ENCODE assay signal across 18 cellular contexts in genomic region chr7:28083998-28084985, GRCh38.
A peak's percentile ranks its signal among the peaks of the same experiment; 100 is the strongest.
DNase-seq lines count a peak whose midpoint lies in the region; ATAC-seq and TF ChIP-seq lines count a peak whose summit lies in the region.
"Had no signal": no experiment of that assay in that cellular context is flagged by ENCODE, and none has a peak within 500 bp of the region (broad histone marks: within the 10 kb centered on the region; RNA-seq: fewer than 3 reads in every experiment).

No MANE protein-coding gene starts in this region.

- H3K4me3 ChIP-seq in gastroesophageal sphincter = no peak overlapping the region
- H3K4me3 ChIP-seq in psoas muscle = no peak overlapping the region
- H3K4me3 ChIP-seq in uterus = no peak overlapping the region

- peak; percentile 35 for DNase-seq in NCI-H82 (lab: John Stamatoyannopoulos, UW)
- DNase-seq in NCI-H82 treated with DMSO at 0.1 percent for 48 hours (lab: John Stamatoyannopoulos, UW; ENCODE audit: unreplicated experiment) = no peak
- DNase-seq in psoas muscle = no peak
- DNase-seq in uterus = no peak
- DNase-seq in foreskin keratinocyte = no peak
- DNase-seq in MV-4-11 (lab: John Stamatoyannopoulos, UW) = no peak
- no peak for DNase-seq in NCI-H2029 (lab: John Stamatoyannopoulos, UW)
- DNase-seq: 8988T; activated CD4-positive, alpha-beta T cell treated with anti-CD3 and anti-CD28 coated beads, Interleukin-2, amount 50 U/mL, for 48 hours; DMS79 treated with DMSO at 0.1 percent for 48 hours; H7; kidney; naive thymus-derived CD4-positive, alpha-beta T cell; NCI-H1092; retina; SK-N-SH; stimulated activated CD4-positive, alpha-beta T cell treated with anti-CD3 and anti-CD28 coated beads, Interleukin-4, amount 100 ng/mL, for 1 hour had no signal

- no peaks in the 10 kb centered on the region for H3K36me3 ChIP-seq in gastroesophageal sphincter
- H3K36me3 ChIP-seq in psoas muscle (ENCODE audit: insufficient read depth in 1 of 2, low read depth in 1 of 2) = no peaks in the 10 kb centered on the region
- no peaks in the 10 kb centered on the region for H3K36me3 ChIP-seq in uterus

- ATAC-seq in gastroesophageal sphincter (no peak), psoas muscle (peak; percentile 24 to 42 (median 30)), foreskin keratinocyte (no peak)

- H3K27ac ChIP-seq in gastroesophageal sphincter = peak overlapping the region; percentile 9 to 56 (median 30)
- peak overlapping the region; percentile 67 for H3K27ac ChIP-seq in psoas muscle
- peak overlapping the region; percentile 17 to 48 for H3K27ac ChIP-seq in uterus
- no peak overlapping the region for H3K27ac ChIP-seq in foreskin keratinocyte

- no peaks in the 10 kb centered on the region for H3K27me3 ChIP-seq in gastroesophageal sphincter
- H3K27me3 ChIP-seq in psoas muscle (ENCODE audit: insufficient read depth in 3 of 3, low read length in 2 of 3) = no peaks in the 10 kb centered on the region
- no peaks in the 10 kb centered on the region for H3K27me3 ChIP-seq in uterus
- no peaks in the 10 kb centered on the region for H3K27me3 ChIP-seq in foreskin keratinocyte

- TF ChIP-seq POLR2A in gastroesophageal sphincter (IDR thresholded peaks at IDR 0.05) (no peak), uterus (IDR thresholded peaks at IDR 0.05) (no peak)

- no peak for TF ChIP-seq CTCF in gastroesophageal sphincter (IDR thresholded peaks at IDR 0.05)
- TF ChIP-seq CTCF in psoas muscle (IDR thresholded peaks at IDR 0.05) = no peak
- TF ChIP-seq CTCF in uterus (IDR thresholded peaks at IDR 0.05) = no peak
- TF ChIP-seq CTCF in foreskin keratinocyte (conservative IDR thresholded peaks at IDR 0.05) = no peak

- intact Hi-C loops in psoas muscle (cut with DNase I) = no loop called here
- intact Hi-C loops in uterus (cut with DNase I; ENCODE audit: low total_unique reads) = no loop called here

- H3K4me1 ChIP-seq in gastroesophageal sphincter (peaks cover 5 to 47% (median 18%) of the 10 kb centered on the region in 3 donors), psoas muscle (peaks cover 39% of the 10 kb centered on the region), uterus (peaks cover 0 to 5% of the 10 kb centered on the region in 2 donors), foreskin keratinocyte (no peaks in the 10 kb centered on the region)

- no peaks in the 10 kb centered on the region for H3K9me3 ChIP-seq in gastroesophageal sphincter
- no peaks in the 10 kb centered on the region for H3K9me3 ChIP-seq in psoas muscle
- no peaks in the 10 kb centered on the region for H3K9me3 ChIP-seq in uterus
- H3K9me3 ChIP-seq: SK-N-SH had no signal

- TF ChIP-seq EP300 in gastroesophageal sphincter (IDR thresholded peaks at IDR 0.05) = no peak

- WGBS in gastroesophageal sphincter (ENCODE audit: low coverage in 1 of 2), 2 donors = 83 to 93% methylated on average over 4 to 5 of the region's 6 CpGs
- WGBS in psoas muscle, 3 donors = 84 to 90% (median 84%) methylated on average over 6 of the region's 6 CpGs

Comparison
In these comparisons a context has a peak if more than half of its experiments do, and no peak if none do; other contexts are left out.
1. ATAC-seq: peak in psoas muscle (4 of 4); none in gastroesophageal sphincter (single experiment) and foreskin keratinocyte (single experiment).